In the genomic region with DNA sequence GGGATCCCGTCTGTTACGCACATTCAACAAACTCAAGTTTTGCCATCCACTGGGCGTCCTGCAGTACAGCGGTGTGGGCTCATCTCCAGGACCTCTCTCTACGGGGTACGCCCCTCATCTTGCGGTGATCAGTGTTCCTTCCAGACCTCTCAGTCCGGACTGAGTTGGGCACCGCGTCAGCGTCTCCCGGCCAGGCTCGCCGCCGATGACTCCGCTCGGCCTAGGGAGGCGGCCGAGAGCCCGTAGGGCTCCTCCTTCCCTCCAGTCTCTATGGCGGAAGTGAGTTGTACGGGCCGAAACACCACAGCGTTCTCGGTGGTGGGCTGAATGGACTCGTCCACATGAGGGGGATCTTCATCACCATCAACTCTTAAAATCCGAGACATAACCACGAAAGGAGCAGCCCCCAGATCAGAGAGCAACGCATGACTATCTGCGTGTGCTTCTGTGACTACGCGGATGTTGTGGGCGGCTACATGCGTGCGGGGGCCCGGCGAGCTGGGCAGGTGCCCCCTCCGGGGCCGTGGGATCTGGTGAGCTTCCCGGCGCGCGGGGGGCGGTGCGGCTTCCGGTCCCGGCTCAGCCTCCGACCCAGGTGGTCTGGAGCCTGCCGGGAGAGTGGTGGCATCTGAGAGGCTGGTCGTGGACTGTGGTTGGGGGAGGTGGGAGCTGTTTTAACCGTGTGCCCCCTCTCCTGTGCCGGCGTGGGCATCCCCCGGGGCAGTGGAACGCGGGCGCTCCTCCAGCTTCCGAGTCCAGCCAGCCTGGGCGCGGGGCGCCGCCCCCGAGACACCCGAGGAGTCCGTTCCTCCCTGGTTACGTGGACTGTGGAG, we compare ENCODE assay signal across 8 cellular contexts. TPM values are rescaled to one million over a fixed set of nuclear protein-coding genes. Genes with fewer than 3 reads are reported as not detected.
A peak's percentile ranks its signal among the peaks of the same experiment; 100 is the strongest.
DNase-seq lines count a peak whose midpoint lies in the region; ATAC-seq and TF ChIP-seq lines count a peak whose summit lies in the region.

Gene ATG101, plus strand, starts transcription at position 569 of the 833 bp plus-strand sequence. CDS start 3,673 bp downstream, outside the sequence.

- H3K4me3 ChIP-seq in breast epithelium: peak within 1 kb of the TSS; percentile 77 to 98 (median 89)
- H3K4me3 ChIP-seq in iPS-20b (ENCODE audit: low read length): peak within 1 kb of the TSS; percentile 97
- H3K4me3 ChIP-seq in skin epidermis: peak within 1 kb of the TSS; percentile 70 to 85 (median 79)

- H3K27ac ChIP-seq in VCaP (peak within 1 kb of the TSS; percentile 96), breast epithelium (peak within 1 kb of the TSS; percentile 94 to 95), iPS-20b (ENCODE audit: low read length) (peak within 1 kb of the TSS; percentile 95), skin epidermis (peak within 1 kb of the TSS; percentile 69 to 99 (median 96))

- TF ChIP-seq POLR2A in breast epithelium (IDR thresholded peaks at IDR 0.05): no peak

- H3K36me3 ChIP-seq in breast epithelium (no peaks in the 10 kb centered on the region), iPS-20b (ENCODE audit: insufficient read depth, low read depth, low read length) (peaks cover 27% of the 10 kb centered on the region)

- peak; percentile 93 for TF ChIP-seq CTCF in VCaP (conservative IDR thresholded peaks at IDR 0.05)
- TF ChIP-seq CTCF in breast epithelium (IDR thresholded peaks at IDR 0.05): peak in 2 of 3 donors; percentile 59 to 64

- H3K4me1 ChIP-seq in breast epithelium (peaks cover 0 to 12% of the 10 kb centered on the region in 2 donors), iPS-20b (ENCODE audit: insufficient read depth, low read length) (no peaks in the 10 kb centered on the region)

- ATAC-seq in GM18870 (IDR thresholded peaks at IDR 0.05; ENCODE audit: unreplicated experiment): peak; percentile 86
- peak; percentile 91 for ATAC-seq in HG03135 (IDR thresholded peaks at IDR 0.05; ENCODE audit: unreplicated experiment)

- intact Hi-C loops in breast epithelium (cut with DNase I; ENCODE audit: low total_unique reads): no loop called here

- peak; percentile 95 for DNase-seq in AG08395 (ENCODE audit: low spot score)
- DNase-seq in NCI-H2196 (lab: John Stamatoyannopoulos, UW; ENCODE audit: unreplicated experiment): peak; percentile 92
- peak; percentile 91 for DNase-seq in breast epithelium (ENCODE audit: low spot score in 2 of 2)

- peak within 1 kb of the TSS; percentile 95 for H3K9ac ChIP-seq in iPS-20b (ENCODE audit: low read depth, low read length)

- no peaks in the 10 kb centered on the region for H3K9me3 ChIP-seq in breast epithelium
- no peaks in the 10 kb centered on the region for H3K9me3 ChIP-seq in iPS-20b (ENCODE audit: insufficient read depth, low read depth, low read length)

- H3K27me3 ChIP-seq in breast epithelium (no peaks in the 10 kb centered on the region), iPS-20b (ENCODE audit: insufficient read depth, low read length) (peaks cover 11% of the 10 kb centered on the region)

RNA-seq across cellular contexts. Expression of gene ATG101, which starts in this region (rescaled TPM):
- 10 to 100 TPM; 35.0 to 54.2 (median 39.7) TPM for total RNA-seq in breast epithelium

Comparison
In these comparisons a context has a peak if more than half of its experiments do, and no peak if none do; other contexts are left out.
1. Peak in every context shown above with its lines: DNase-seq, ATAC-seq, H3K4me3 ChIP-seq and H3K27ac ChIP-seq.